ENCODE assay signal across 8 cellular contexts in the genomic region with DNA sequence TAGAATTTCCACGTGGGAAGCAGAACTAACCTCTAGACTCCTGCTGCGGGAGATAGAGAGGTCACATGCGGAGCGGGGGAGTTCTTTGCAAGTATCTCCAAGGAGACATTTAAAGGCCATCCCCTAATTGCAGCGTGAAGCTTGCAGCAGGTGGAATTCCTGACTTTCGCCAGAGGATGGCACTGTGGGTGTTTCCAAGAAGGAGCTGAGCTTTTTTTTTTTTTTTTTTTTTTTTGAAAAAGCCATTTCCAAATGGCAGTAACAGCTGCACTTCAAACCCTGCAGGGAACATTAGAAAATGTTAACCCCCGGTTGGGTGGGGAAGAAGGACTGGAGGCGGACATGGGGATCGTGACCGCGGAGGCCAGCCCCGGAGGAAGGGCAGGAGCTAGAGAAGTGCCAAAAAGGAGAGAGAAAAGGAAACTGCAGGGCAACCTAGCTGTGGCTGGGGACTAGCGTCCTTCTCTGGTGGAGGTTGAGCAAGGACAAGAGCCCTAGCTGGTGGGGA.
DNase-seq lines count a peak whose midpoint lies in the region; ATAC-seq, FAIRE-seq and TF ChIP-seq lines count a peak whose summit lies in the region.

No MANE protein-coding gene starts in this region.

- H3K36me3 ChIP-seq in neural progenitor cell = no peaks in the 10 kb centered on the region

- H3K4me3 ChIP-seq in fibroblast of the aortic adventitia (ENCODE audit: low read depth, low read length) = no peak overlapping the region
- peak overlapping the region; percentile 37 for H3K4me3 ChIP-seq in neural progenitor cell

- H3K9me3 ChIP-seq in neural progenitor cell (ENCODE audit: low read depth) = no peaks in the 10 kb centered on the region

- TF ChIP-seq POLR2A in GM12891 (IDR thresholded peaks at IDR 0.05; ENCODE audit: low read depth, low read length) = no peak

- peak overlapping the region; percentile 72 for H3K4me2 ChIP-seq in neural progenitor cell

- FAIRE-seq in GM12891 (lab: Jason Lieb, UNC) = no peak

- peaks cover 18% of the 10 kb centered on the region for H3K4me1 Mint-ChIP-seq in neural progenitor cell

- H3K9ac ChIP-seq in neural progenitor cell = no peak overlapping the region

- no peaks in the 10 kb centered on the region for H3K79me2 ChIP-seq in neural progenitor cell (ENCODE audit: low read depth)

- DNase-seq in AG20443 (ENCODE audit: low spot score) = peak; percentile 82
- DNase-seq in GM12891 (ENCODE audit: insufficient read length, low spot score) = peak; percentile 25
- DNase-seq in NCI-H187 (lab: John Stamatoyannopoulos, UW) = peak; percentile 57 to 75
- peak; percentile 14 for DNase-seq in UCSD-AML1 (lab: John Stamatoyannopoulos, UW; ENCODE audit: unreplicated experiment)
- DNase-seq in fibroblast of the aortic adventitia (ENCODE audit: low read depth) = peak; percentile 56
- DNase-seq in neural progenitor cell (ENCODE audit: low spot score) = peak; percentile 91

- ATAC-seq in HG03565 (IDR thresholded peaks at IDR 0.05; ENCODE audit: unreplicated experiment) (no peak), GM18502 (IDR thresholded peaks at IDR 0.05; ENCODE audit: poor library complexity, unreplicated experiment) (no peak)

- H3K27ac Mint-ChIP-seq in neural progenitor cell = peak overlapping the region; percentile 67

- H3K36me3 Mint-ChIP-seq in neural progenitor cell = no peaks in the 10 kb centered on the region

- no peaks in the 10 kb centered on the region for H3F3A ChIP-seq in neural progenitor cell (ENCODE audit: low read depth)

- peaks cover 3% of the 10 kb centered on the region for H3K27me3 Mint-ChIP-seq in neural progenitor cell (ENCODE audit: insufficient read depth, low read depth)

- no peak overlapping the region for H3K27ac ChIP-seq in neural progenitor cell

- peak; percentile 60 for TF ChIP-seq CTCF in fibroblast of the aortic adventitia (IDR thresholded peaks at IDR 0.05; ENCODE audit: insufficient read depth, low read length)
- peak; percentile 79 for TF ChIP-seq CTCF in neural progenitor cell (IDR thresholded peaks at IDR 0.05)

- peaks cover 7% of the 10 kb centered on the region for H3K4me1 ChIP-seq in neural progenitor cell

- H2AFZ ChIP-seq in neural progenitor cell (replicated peaks) = peak overlapping the region; percentile 87

- no peaks in the 10 kb centered on the region for H3K27me3 ChIP-seq in neural progenitor cell

- H3K9me3 Mint-ChIP-seq in neural progenitor cell = no peaks in the 10 kb centered on the region

- H4K20me1 ChIP-seq in neural progenitor cell (ENCODE audit: low read depth) = no peaks in the 10 kb centered on the region

- peak overlapping the region; percentile 65 for H3K4me3 Mint-ChIP-seq in neural progenitor cell

TF ChIP-seq in GM12891, 5 proteins besides CTCF, POLR2A, EP300 and RAD21:
- TF ChIP-seq SPI1 (IDR thresholded peaks at IDR 0.05; ENCODE audit: low read depth, low read length) (no peak), TAF1 (IDR thresholded peaks at IDR 0.05; ENCODE audit: low read depth, low read length) (no peak), POLR2AphosphoS5 (IDR thresholded peaks at IDR 0.05; ENCODE audit: low read depth, low read length) (no peak), PAX5 (IDR thresholded peaks at IDR 0.05; ENCODE audit: insufficient read depth, low read length, severe bottlenecking) (no peak), POU2F2 (IDR thresholded peaks at IDR 0.05; ENCODE audit: low read depth, low read length) (no peak)

Comparison
In these comparisons a context has a peak if more than half of its experiments do, and no peak if none do; other contexts are left out.
1. DNase-seq: peak in every context shown above with its lines; median percentile 91 in neural progenitor cell; 82 in AG20443; 66 in NCI-H187; 56 in fibroblast of the aortic adventitia; 25 in GM12891; 14 in UCSD-AML1.